13 cellular contexts compared by ENCODE assay signal in the genomic region with DNA sequence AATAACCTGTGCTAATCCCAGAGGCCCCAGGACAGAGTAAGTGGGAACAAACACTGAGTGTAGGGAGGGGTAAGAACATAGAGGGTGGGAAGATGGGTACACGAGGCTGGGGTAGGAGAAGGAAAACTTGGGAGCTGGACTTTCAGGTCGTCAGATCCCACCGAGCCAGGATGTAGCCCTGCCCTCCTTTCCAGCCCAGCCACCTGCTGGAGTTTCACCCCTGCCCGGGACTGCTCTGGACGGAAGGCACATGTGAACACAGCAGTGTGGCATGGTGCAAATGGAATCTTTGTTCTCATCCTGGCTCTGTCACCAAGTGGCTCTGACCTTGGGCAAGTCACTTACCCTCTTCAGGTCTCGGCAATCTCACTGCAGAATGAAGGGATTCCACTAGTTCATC. TPM values are rescaled to one million over a fixed set of nuclear protein-coding genes. Genes with fewer than 3 reads are reported as not detected.
A peak's percentile ranks its signal among the peaks of the same experiment; 100 is the strongest.
DNase-seq lines count a peak whose midpoint lies in the region; ATAC-seq and TF ChIP-seq lines count a peak whose summit lies in the region.
"Had no signal": no experiment of that assay in that cellular context is flagged by ENCODE, and none has a peak within 500 bp of the region (broad histone marks: within the 10 kb centered on the region; RNA-seq: fewer than 3 reads in every experiment).

No MANE protein-coding gene starts in this region.

- peaks cover 96% of the 10 kb centered on the region for H3K36me3 ChIP-seq in endodermal cell (ENCODE audit: control insufficient read depth, insufficient read depth, low read length)
- H3K36me3 ChIP-seq in right lobe of liver: no peaks in the 10 kb centered on the region
- peaks cover 0 to 45% (median 18%) of the 10 kb centered on the region in 5 donors for H3K36me3 ChIP-seq in subcutaneous abdominal adipose tissue (ENCODE audit: control insufficient read depth in 5 of 5, insufficient read depth in 5 of 5, low read length in 5 of 5)

- TF ChIP-seq CTCF in VCaP (conservative IDR thresholded peaks at IDR 0.05) (no peak), endodermal cell (conservative IDR thresholded peaks at IDR 0.05) (no peak), right lobe of liver (IDR thresholded peaks at IDR 0.05) (no peak)

- H3K27me3 ChIP-seq in endodermal cell (ENCODE audit: control insufficient read depth, insufficient read depth, low read length, poor library complexity, severe bottlenecking) (no peaks in the 10 kb centered on the region), right lobe of liver (no peaks in the 10 kb centered on the region), subcutaneous abdominal adipose tissue (ENCODE audit: control insufficient read depth in 5 of 5, insufficient read depth in 4 of 5, low read length in 5 of 5) (peaks cover 0 to under 1% (median 0%) of the 10 kb centered on the region in 5 donors)

- peak overlapping the region; percentile 40 for H3K27ac ChIP-seq in VCaP
- H3K27ac ChIP-seq in endodermal cell (ENCODE audit: low read depth, low read length): no peak overlapping the region
- peak overlapping the region; percentile 37 to 82 (median 76) for H3K27ac ChIP-seq in right lobe of liver
- H3K27ac ChIP-seq in subcutaneous abdominal adipose tissue (ENCODE audit: low read depth, low read length): peak overlapping the region; percentile 7
- H3K27ac ChIP-seq: epithelial cell of prostate had no signal

- H3K4me1 ChIP-seq in endodermal cell (ENCODE audit: control insufficient read depth, insufficient read depth, low read length) (peaks cover 16% of the 10 kb centered on the region), right lobe of liver (peaks cover 0 to 29% (median 12%) of the 10 kb centered on the region in 4 donors), subcutaneous abdominal adipose tissue (ENCODE audit: control insufficient read depth in 5 of 5, insufficient read depth in 5 of 5, low read length in 5 of 5) (peaks cover 12 to 32% (median 23%) of the 10 kb centered on the region in 5 donors)

- no peak overlapping the region for H3K9ac ChIP-seq in endodermal cell (ENCODE audit: extremely low read depth, low read length, poor library complexity, severe bottlenecking)
- H3K9ac ChIP-seq in subcutaneous abdominal adipose tissue (ENCODE audit: low read length in 5 of 5): peak overlapping the region in 2 of 5 donors; percentile 16 to 48

- H3K36me3 Mint-ChIP-seq in endodermal cell (ENCODE audit: low read depth): peaks cover 93% of the 10 kb centered on the region

- ATAC-seq in right lobe of liver: peak; percentile 20 to 43 (median 22)
- no peak for ATAC-seq in HG02852 (IDR thresholded peaks at IDR 0.05; ENCODE audit: unreplicated experiment)
- ATAC-seq in GM19455 (IDR thresholded peaks at IDR 0.05; ENCODE audit: unreplicated experiment): no peak

- 92 to 97% methylated on average over 5 to 6 of the region's 6 CpGs for WGBS in endodermal cell (ENCODE audit: insufficient coverage in 1 of 2, insufficient read length in 1 of 2), 2 experiments
- 17% methylated on average over 4 of the region's 6 CpGs for WGBS in right lobe of liver (ENCODE audit: insufficient coverage, low coverage, low lambda C conversion rate, missing lambda C conversion rate)

- H3K27me3 Mint-ChIP-seq in endodermal cell (ENCODE audit: insufficient read depth): no peaks in the 10 kb centered on the region

- intact Hi-C loops in right lobe of liver (cut with DNase I): no loop called here

- no peaks in the 10 kb centered on the region for H3K9me3 Mint-ChIP-seq in endodermal cell
- H3K9me3 Mint-ChIP-seq: activated naive CD4-positive, alpha-beta T cell treated with anti-CD3 and anti-CD28 coated beads for 36 hours had no signal

- H3K4me3 ChIP-seq in endodermal cell (ENCODE audit: low read length) (no peak overlapping the region), right lobe of liver (no peak overlapping the region), subcutaneous abdominal adipose tissue (ENCODE audit: low read depth in 1 of 5, low read length in 5 of 5) (no peak overlapping the region)

- DNase-seq in endodermal cell: no peak
- no peak for DNase-seq in right lobe of liver
- DNase-seq in MV-4-11 (lab: John Stamatoyannopoulos, UW): no peak
- no peak for DNase-seq in NCI-H2227 (lab: John Stamatoyannopoulos, UW; ENCODE audit: unreplicated experiment)
- DNase-seq: activated CD4-positive, alpha-beta T cell treated with anti-CD3 and anti-CD28 coated beads for 48 hours; activated naive CD4-positive, alpha-beta T cell treated with anti-CD3 and anti-CD28 coated beads for 36 hours; mesendoderm; NCI-H2081 had no signal

- peaks cover 22% of the 10 kb centered on the region for H3K4me1 Mint-ChIP-seq in endodermal cell

- no peaks in the 10 kb centered on the region for H3K9me3 ChIP-seq in endodermal cell (ENCODE audit: control insufficient read depth, low read length)
- no peaks in the 10 kb centered on the region for H3K9me3 ChIP-seq in right lobe of liver
- H3K9me3 ChIP-seq in subcutaneous abdominal adipose tissue (ENCODE audit: control insufficient read depth in 5 of 5, low read length in 5 of 5): no peaks in the 10 kb centered on the region

- no peak for TF ChIP-seq POLR2A in right lobe of liver (IDR thresholded peaks at IDR 0.05)

- H3K27ac Mint-ChIP-seq in endodermal cell: peak overlapping the region; percentile 75
- H3K27ac Mint-ChIP-seq: activated naive CD4-positive, alpha-beta T cell treated with anti-CD3 and anti-CD28 coated beads for 36 hours had no signal

- H3K4me3 Mint-ChIP-seq in endodermal cell: no peak overlapping the region
- H3K4me3 Mint-ChIP-seq: activated naive CD4-positive, alpha-beta T cell treated with anti-CD3 and anti-CD28 coated beads for 36 hours had no signal

RNA-seq across cellular contexts. Expression of gene PODXL, which starts 52.8 kb away (rescaled TPM):
- total RNA-seq in endodermal cell (100 to 1,000 TPM; 523 to 701 TPM), right lobe of liver (10 to 100 TPM in 1 of 6 experiments, 1 to 10 TPM in 5; 2.1 to 11.4 (median 3.4) TPM)
- polyA plus RNA-seq in endodermal cell (2013, experiment 1 of 2): 279 TPM
- 257 TPM for polyA plus RNA-seq in endodermal cell (2013, experiment 2 of 2)

Comparison
In these comparisons a context has a peak if more than half of its experiments do, and no peak if none do; other contexts are left out.
1. ATAC-seq: peak in right lobe of liver (4 of 4); none in HG02852 (single experiment) and GM19455 (single experiment).
2. RNA of gene PODXL, which starts 52.8 kb away (total RNA-seq): 523 to 701 TPM in endodermal cell; 2.1 to 11.4 TPM in right lobe of liver; every median in the first group is over 10 times any median in the second.